ENCODE assay signal across 18 cellular contexts in genomic region chr13:44873486-44873885, GRCh38.
"Had no signal": no experiment of that assay in that cellular context is flagged by ENCODE, and none has a peak within 500 bp of the region (broad histone marks: within the 10 kb centered on the region; RNA-seq: fewer than 3 reads in every experiment).

No MANE protein-coding gene starts in this region.

- H3K4me3 ChIP-seq: adrenal gland, esophagus squamous epithelium, mucosa of descending colon, SK-N-MC, tibial artery had no signal

- H3K4me1 Mint-ChIP-seq: naive thymus-derived CD4-positive, alpha-beta T cell had no signal

- H3K36me3 Mint-ChIP-seq: brain; stimulated activated memory B cell treated with anti-CD40 and anti-IgM and Interleukin-4, amounts not matched to agents 10 μg/mL and 1 μg/mL and 100 μg/mL, for 72 hours had no signal

- DNase-seq: activated CD4-positive, alpha-beta T cell treated with anti-CD3 and anti-CD28 coated beads for 1 hour; activated CD4-positive, alpha-beta T cell treated with anti-CD3 and anti-CD28 coated beads, Interleukin-2, amount 50 U/mL, for 48 hours; activated naive CD4-positive, alpha-beta T cell treated with anti-CD3 and anti-CD28 coated beads, Interleukin-2, amount 50 U/mL, for 16 hours; adrenal gland; effector CD8-positive, alpha-beta T cell; esophagus squamous epithelium; foreskin fibroblast; kidney glomerular epithelial cell; mucosa of descending colon; naive thymus-derived CD4-positive, alpha-beta T cell; stimulated activated CD4-positive, alpha-beta T cell treated with anti-CD3 and anti-CD28 coated beads, Interleukin-12 subunit alpha, Interleukin-12 subunit beta, amount 100 ng/mL, for 4 hours; T1000; tibial artery had no signal

- H3K36me3 ChIP-seq: adrenal gland, esophagus squamous epithelium, tibial artery had no signal

- H3K9me3 Mint-ChIP-seq: activated T-helper 2 cell treated with anti-CD3 and anti-CD28 coated beads, Interferon-gamma antibody, Interleukin-2, Interleukin-4, amounts not matched to agents 10 μg/mL and 5 μg/mL and 100 μg/mL, durations not matched to agents 14 hours and 24 hours and 36 hours had no signal

- H3K27ac Mint-ChIP-seq: activated T-helper 2 cell treated with anti-CD3 and anti-CD28 coated beads, Interferon-gamma antibody, Interleukin-2, Interleukin-4, amounts not matched to agents 10 μg/mL and 5 μg/mL and 100 μg/mL, durations not matched to agents 14 hours and 24 hours and 36 hours; brain; naive thymus-derived CD4-positive, alpha-beta T cell; stimulated activated memory B cell treated with anti-CD40 and anti-IgM and Interleukin-4, amounts not matched to agents 10 μg/mL and 1 μg/mL and 100 μg/mL, for 72 hours had no signal

- H3K4me3 Mint-ChIP-seq: brain; naive thymus-derived CD4-positive, alpha-beta T cell; stimulated activated memory B cell treated with anti-CD40 and anti-IgM and Interleukin-4, amounts not matched to agents 10 μg/mL and 1 μg/mL and 100 μg/mL, for 72 hours had no signal

- H3K27ac ChIP-seq: esophagus squamous epithelium, SK-N-MC, tibial artery, VCaP had no signal

- H3K9me3 ChIP-seq: mucosa of descending colon had no signal

- ATAC-seq: mucosa of descending colon; naive thymus-derived CD4-positive, alpha-beta T cell; stimulated activated memory B cell treated with anti-CD40 and anti-IgM and Interleukin-4, amounts not matched to agents 10 μg/mL and 1 μg/mL and 100 μg/mL, for 72 hours had no signal

- H3K27me3 ChIP-seq: adrenal gland, tibial artery had no signal
